14 cellular contexts compared by ENCODE assay signal in the genomic region with DNA sequence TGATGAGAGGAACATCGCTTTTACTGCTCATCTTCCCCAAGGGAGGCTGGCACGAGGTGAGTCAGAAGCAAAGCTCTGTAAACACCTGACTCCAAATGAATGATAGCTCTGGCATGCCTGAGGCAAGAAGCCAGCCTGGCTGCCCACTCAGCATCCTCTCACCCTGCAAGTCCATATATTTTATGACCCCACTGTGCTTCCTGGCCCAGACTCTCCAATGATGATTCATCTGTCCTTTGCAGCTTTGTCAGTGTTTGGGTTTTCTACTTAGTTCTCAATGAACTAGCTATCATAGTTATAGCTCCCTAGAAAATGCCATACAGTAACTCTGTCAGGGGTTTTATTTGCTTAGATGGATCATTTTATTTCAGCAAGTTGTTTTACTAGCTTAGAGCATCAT. TPM values are rescaled to one million over a fixed set of nuclear protein-coding genes. Genes with fewer than 3 reads are reported as not detected.
A peak's percentile ranks its signal among the peaks of the same experiment; 100 is the strongest.
DNase-seq lines count a peak whose midpoint lies in the region; ATAC-seq and TF ChIP-seq lines count a peak whose summit lies in the region.
"Had no signal": no experiment of that assay in that cellular context is flagged by ENCODE, and none has a peak within 500 bp of the region (broad histone marks: within the 10 kb centered on the region; RNA-seq: fewer than 3 reads in every experiment).

No MANE protein-coding gene starts in this region.

- H3K79me2 ChIP-seq in OCI-LY7 (ENCODE audit: insufficient read depth, low read depth, low read length), result no peaks in the 10 kb centered on the region

- H3K27ac ChIP-seq in RWPE1 (no peak overlapping the region), esophagus squamous epithelium (no peak overlapping the region), upper lobe of left lung (no peak overlapping the region), OCI-LY7 (ENCODE audit: low read depth, low read length, poor library complexity, severe bottlenecking) (no peak overlapping the region)
- H3K27ac ChIP-seq: C4-2B, cardiac muscle cell had no signal

- no peaks in the 10 kb centered on the region for H4K20me1 ChIP-seq in OCI-LY7 (ENCODE audit: insufficient read depth, low read length)

- H3K27me3 ChIP-seq in esophagus squamous epithelium, result peaks cover 0 to 5% (median 0%) of the 10 kb centered on the region in 4 donors
- no peaks in the 10 kb centered on the region for H3K27me3 ChIP-seq in upper lobe of left lung
- H3K27me3 ChIP-seq: cardiac muscle cell had no signal

- no peaks in the 10 kb centered on the region for H3K4me1 ChIP-seq in esophagus squamous epithelium
- no peaks in the 10 kb centered on the region for H3K4me1 ChIP-seq in upper lobe of left lung
- no peaks in the 10 kb centered on the region for H3K4me1 ChIP-seq in OCI-LY7 (ENCODE audit: insufficient read depth, low read length, poor library complexity, severe bottlenecking)

- no peak for TF ChIP-seq POLR2A in esophagus squamous epithelium (IDR thresholded peaks at IDR 0.05)
- no peak for TF ChIP-seq POLR2A in upper lobe of left lung (IDR thresholded peaks at IDR 0.05)

- H3K36me3 ChIP-seq in esophagus squamous epithelium (no peaks in the 10 kb centered on the region), upper lobe of left lung (no peaks in the 10 kb centered on the region), OCI-LY7 (ENCODE audit: insufficient read depth, low read length) (no peaks in the 10 kb centered on the region)
- H3K36me3 ChIP-seq: cardiac muscle cell had no signal

- CTCF ChIA-PET in RWPE1 (lab: Yijun Ruan, JAX) (interaction anchor here (0.7 kb wide), 2 partner anchors 183 to 283 kb away, joined by 3 read pairs; no protein-coding TSS in a partner anchor), OCI-LY7 (lab: Charles Lee; ENCODE audit: unreplicated experiment) (no interaction called here)

- H2AFZ ChIP-seq in OCI-LY7 (ENCODE audit: low read length), result no peak overlapping the region

- DNase-seq in ACHN, result peak; percentile 22
- DNase-seq in GOT3 (lab: John Stamatoyannopoulos, UW), result peak; percentile 11
- peak; percentile 96 for DNase-seq in RWPE1 (ENCODE audit: low spot score)
- DNase-seq in fibroblast of mammary gland (ENCODE audit: low read depth), result peak; percentile 59
- no peak for DNase-seq in esophagus squamous epithelium (lab: John Stamatoyannopoulos, UW)
- DNase-seq in stimulated activated naive CD4-positive, alpha-beta T cell treated with Interleukin-2 at 50 U/mL for 16 hours (lab: John Stamatoyannopoulos, UW), result no peak
- no peak for DNase-seq in upper lobe of left lung
- no peak for DNase-seq in OCI-LY7 (ENCODE audit: low spot score)
- DNase-seq: activated CD4-positive, alpha-beta T cell treated with anti-CD3 and anti-CD28 coated beads, Interleukin-2, amount 10 ng/mL, durations not matched to agents 24 days and 14 days; NCI-H1092 treated with DMSO at 0.1 percent for 48 hours; NCI-H526 treated with DMSO at 0.1 percent for 48 hours; stimulated activated naive CD8-positive, alpha-beta T cell treated with anti-CD3 and anti-CD28 coated beads, Interleukin-15, amount 100 ng/mL, for 72 hours had no signal

- WGBS in esophagus squamous epithelium, 2 donors, result 47 to 71% methylated on average over 2 of the region's 2 CpGs
- 80 to 95% methylated on average over 2 of the region's 2 CpGs for WGBS in upper lobe of left lung, 2 donors

- BruUV-seq in OCI-LY7 (replicated peaks; lab: Mats Ljungman, UMichigan), result no TSS peak

- POLR2A ChIA-PET in RWPE1 (lab: Yijun Ruan, JAX; ENCODE audit: low non-redundant PET) (no interaction called here), OCI-LY7 (lab: Charles Lee) (interaction anchor here (0.7 kb wide), 1 partner anchor 12 kb away, joined by 3 read pairs; no protein-coding TSS in a partner anchor)

- no peak overlapping the region for H3K4me3 ChIP-seq in fibroblast of mammary gland (ENCODE audit: control insufficient read depth, low read depth, low read length)
- H3K4me3 ChIP-seq in esophagus squamous epithelium, result no peak overlapping the region
- H3K4me3 ChIP-seq in upper lobe of left lung, result no peak overlapping the region
- H3K4me3 ChIP-seq in OCI-LY7 (ENCODE audit: low read depth, low read length, poor library complexity, severe bottlenecking), result no peak overlapping the region
- H3K4me3 ChIP-seq: cardiac muscle cell had no signal

- in situ Hi-C loops in ACHN (cut with HindIII; ENCODE audit: low pct_ligation_motif_present, low pct_unique_long_range_greater_than_20kb, low sequenced_read_pairs), result no loop called here

- H3K9me2 ChIP-seq in OCI-LY7 (ENCODE audit: insufficient read depth, low read length), result no peaks in the 10 kb centered on the region

- intact Hi-C loops in esophagus squamous epithelium (cut with DNase I) (no loop called here), OCI-LY7 (cut with micrococcal nuclease; ENCODE audit: unreplicated experiment) (no loop called here)

- no peak for ATAC-seq in upper lobe of left lung (ENCODE audit: low FRiP score in 2 of 2)
- ATAC-seq: stimulated activated naive CD8-positive, alpha-beta T cell treated with anti-CD3 and anti-CD28 coated beads, Interleukin-15, amount 100 ng/mL, for 72 hours had no signal

- no peaks in the 10 kb centered on the region for H3K9me3 ChIP-seq in esophagus squamous epithelium
- no peaks in the 10 kb centered on the region for H3K9me3 ChIP-seq in upper lobe of left lung
- no peaks in the 10 kb centered on the region for H3K9me3 ChIP-seq in OCI-LY7 (ENCODE audit: low read length)

- no peak for TF ChIP-seq CTCF in RWPE1 (conservative IDR thresholded peaks at IDR 0.05; ENCODE audit: low read depth)
- no peak for TF ChIP-seq CTCF in fibroblast of mammary gland (conservative IDR thresholded peaks at IDR 0.05; ENCODE audit: control insufficient read depth, insufficient read depth, low read depth, low read length)
- TF ChIP-seq CTCF in esophagus squamous epithelium (IDR thresholded peaks at IDR 0.05), result no peak
- TF ChIP-seq CTCF in upper lobe of left lung (IDR thresholded peaks at IDR 0.05), result no peak
- no peak for TF ChIP-seq CTCF in OCI-LY7 (conservative IDR thresholded peaks at IDR 0.05; ENCODE audit: low read length)

- no peak overlapping the region for H3K4me2 ChIP-seq in OCI-LY7 (ENCODE audit: low read length)

- TF ChIP-seq EP300 in upper lobe of left lung (IDR thresholded peaks at IDR 0.05), result no peak

RNA-seq across cellular contexts. Expression of a gene that starts 52.1 kb away (rescaled TPM):
- total RNA-seq in esophagus squamous epithelium (1 to 10 TPM in 3 of 4 donors, under 1 TPM in 1; 0.53 to 4.1 (median 1.4) TPM), upper lobe of left lung (1 to 10 TPM in 4 of 6 donors, under 1 TPM in 2; 0.49 to 4.6 (median 1.1) TPM), OCI-LY7 (2022) (not detected in 2 replicates)
- not detected in 2 replicates for total RNA-seq in OCI-LY7 (2014; rRNA removed; shearing (Covaris generic))

Comparison
In these comparisons a context has a peak if more than half of its experiments do, and no peak if none do; other contexts are left out.
1. DNase-seq: peak in ACHN (single experiment), GOT3 (single experiment), RWPE1 (single experiment) and fibroblast of mammary gland (single experiment); none in esophagus squamous epithelium (single experiment), stimulated activated naive CD4-positive, alpha-beta T cell treated with Interleukin-2 at 50 U/mL for 16 hours (single experiment), upper lobe of left lung (0 of 2) and OCI-LY7 (single experiment).